ENCODE assay signal across 24 cellular contexts in genomic region chr17:61581611-61582349, GRCh38. TPM values are rescaled to one million over a fixed set of nuclear protein-coding genes. Genes with fewer than 3 reads are reported as not detected.
"Had no signal": no experiment of that assay in that cellular context is flagged by ENCODE, and none has a peak within 500 bp of the region (broad histone marks: within the 10 kb centered on the region; RNA-seq: fewer than 3 reads in every experiment).

No MANE protein-coding gene starts in this region.

- H3K27ac Mint-ChIP-seq: activated B cell treated with CpG ODN at 0.5 μM for 24 hours; activated CD4-positive, alpha-beta memory T cell treated with anti-CD3 and anti-CD28 coated beads for 36 hours; activated naive CD8-positive, alpha-beta T cell; immature natural killer cell; naive thymus-derived CD4-positive, alpha-beta T cell; stimulated activated naive B cell treated with anti-CD40 and anti-IgM and Interleukin-4, amounts not matched to agents 10 μg/mL and 1 μg/mL and 100 μg/mL, for 72 hours had no signal

- H3K4me3 Mint-ChIP-seq: activated B cell treated with CpG ODN at 0.5 μM for 24 hours; activated CD4-positive, alpha-beta memory T cell treated with anti-CD3 and anti-CD28 coated beads for 36 hours; activated naive CD8-positive, alpha-beta T cell; immature natural killer cell; naive thymus-derived CD4-positive, alpha-beta T cell; stimulated activated naive B cell treated with anti-CD40 and anti-IgM and Interleukin-4, amounts not matched to agents 10 μg/mL and 1 μg/mL and 100 μg/mL, for 72 hours had no signal

- H3K4me1 ChIP-seq: gastroesophageal sphincter, heart right ventricle, thyroid gland had no signal

- H3K36me3 Mint-ChIP-seq: activated CD4-positive, alpha-beta memory T cell treated with anti-CD3 and anti-CD28 coated beads for 36 hours; activated naive CD8-positive, alpha-beta T cell; immature natural killer cell; naive thymus-derived CD4-positive, alpha-beta T cell; stimulated activated naive B cell treated with anti-CD40 and anti-IgM and Interleukin-4, amounts not matched to agents 10 μg/mL and 1 μg/mL and 100 μg/mL, for 72 hours had no signal

- H3K4me3 ChIP-seq: coronary artery, gastroesophageal sphincter, heart right ventricle, ovary, thyroid gland had no signal

- H3K4me1 Mint-ChIP-seq: activated B cell treated with CpG ODN at 0.5 μM for 24 hours; immature natural killer cell; naive thymus-derived CD4-positive, alpha-beta T cell; stimulated activated naive B cell treated with anti-CD40 and anti-IgM and Interleukin-4, amounts not matched to agents 10 μg/mL and 1 μg/mL and 100 μg/mL, for 72 hours had no signal

- H3K27ac ChIP-seq: coronary artery, gastroesophageal sphincter, heart right ventricle, ovary, thyroid gland had no signal

- H3K9me3 ChIP-seq: gastroesophageal sphincter, heart right ventricle, ovary, thyroid gland had no signal

- H3K9me3 Mint-ChIP-seq: activated B cell treated with CpG ODN at 0.5 μM for 24 hours; activated CD4-positive, alpha-beta memory T cell treated with anti-CD3 and anti-CD28 coated beads for 36 hours; naive thymus-derived CD4-positive, alpha-beta T cell; stimulated activated naive B cell treated with anti-CD40 and anti-IgM and Interleukin-4, amounts not matched to agents 10 μg/mL and 1 μg/mL and 100 μg/mL, for 72 hours had no signal

- ATAC-seq: gastroesophageal sphincter; heart right ventricle; left ventricle myocardium superior; naive thymus-derived CD4-positive, alpha-beta T cell; sciatic nerve; stimulated activated naive B cell treated with anti-CD40 and anti-IgM and Interleukin-4, amounts not matched to agents 10 μg/mL and 1 μg/mL and 100 μg/mL, for 72 hours had no signal

- H3K27me3 ChIP-seq: gastroesophageal sphincter, ovary, thyroid gland had no signal

- DNase-seq: activated B cell treated with CpG ODN at 0.5 μM for 24 hours; activated CD4-positive, alpha-beta memory T cell treated with anti-CD3 and anti-CD28 coated beads for 36 hours; activated CD4-positive, alpha-beta T cell treated with anti-CD3 and anti-CD28 coated beads for 4 hours; activated T-cell treated with anti-CD3 and anti-CD28 coated beads for 4 hours; amniotic stem cell; caudate nucleus; heart right ventricle; immature natural killer cell; kidney glomerular epithelial cell; left ventricle myocardium superior; mesendoderm; naive thymus-derived CD4-positive, alpha-beta T cell; ovary; stimulated activated CD4-positive, alpha-beta T cell treated with anti-CD3 and anti-CD28 coated beads, Interleukin-4, amount 100 ng/mL, for 4 hours; stimulated activated naive B cell treated with anti-CD40 and anti-IgM and Interleukin-4, amounts not matched to agents 10 μg/mL and 1 μg/mL and 100 μg/mL, for 72 hours; T-helper 1 cell; T-helper 9 cell; thyroid gland had no signal

- H3K36me3 ChIP-seq: gastroesophageal sphincter, heart right ventricle, ovary, thyroid gland had no signal

RNA-seq across cellular contexts. Expression of gene NACA2, which starts 9.2 kb away (rescaled TPM):
- total RNA-seq: activated B cell treated with CpG ODN at 0.5 μM for 24 hours; activated CD4-positive, alpha-beta memory T cell treated with anti-CD3 and anti-CD28 coated beads for 36 hours; gastroesophageal sphincter; heart right ventricle; left ventricle myocardium superior; mucosa of gallbladder; naive thymus-derived CD4-positive, alpha-beta T cell; ovary; sciatic nerve; thyroid gland; ureter had no signal
- polyA plus RNA-seq: immature natural killer cell; naive thymus-derived CD4-positive, alpha-beta T cell; ovary had no signal
